1 cellular context compared by ENCODE assay signal in genomic region chr3:16336876-16337275, GRCh38.
TF ChIP-seq lines count a peak whose summit lies in the region.

No MANE protein-coding gene starts in this region.

TF ChIP-seq in WTC11, 78 proteins besides CTCF, POLR2A, EP300 and RAD21 (continued from another document):
- TF ChIP-seq E2F1 (CRISPR knock-in tag; IDR thresholded peaks at IDR 0.05) (no peak), ZBTB43 (CRISPR knock-in tag; IDR thresholded peaks at IDR 0.05) (no peak), HMGA2 (CRISPR knock-in tag; IDR thresholded peaks at IDR 0.05) (no peak), ERG (CRISPR knock-in tag; IDR thresholded peaks at IDR 0.05) (no peak), ZSCAN18 (CRISPR knock-in tag; IDR thresholded peaks at IDR 0.05) (no peak), AR (CRISPR knock-in tag; IDR thresholded peaks at IDR 0.05) (no peak)
